11 cellular contexts compared by ENCODE assay signal in genomic region chr13:45669626-45670025, GRCh38. TPM values are rescaled to one million over a fixed set of nuclear protein-coding genes. Genes with fewer than 3 reads are reported as not detected.
"Had no signal": no experiment of that assay in that cellular context is flagged by ENCODE, and none has a peak within 500 bp of the region (broad histone marks: within the 10 kb centered on the region; RNA-seq: fewer than 3 reads in every experiment).

No MANE protein-coding gene starts in this region.

RNA-seq across cellular contexts. Expression of gene CBY2, which starts 32.5 kb away (rescaled TPM):
- total RNA-seq: activated CD8-positive, alpha-beta T cell treated with anti-CD3 and anti-CD28 coated beads for 36 hours; activated naive CD8-positive, alpha-beta T cell treated with anti-CD3 and anti-CD28 coated beads, Interleukin-2, amount 10 ng/mL, durations not matched to agents 7 days and 5 days; bronchial epithelial cell; cerebellum; epithelial cell of proximal tubule; heart right ventricle; left cardiac atrium; liver; occipital lobe; right lobe of liver; ureter had no signal

RNA-seq across cellular contexts. Expression of gene ERICH6B, which starts 54.1 kb away (rescaled TPM):
- total RNA-seq: activated CD8-positive, alpha-beta T cell treated with anti-CD3 and anti-CD28 coated beads for 36 hours; activated naive CD8-positive, alpha-beta T cell treated with anti-CD3 and anti-CD28 coated beads, Interleukin-2, amount 10 ng/mL, durations not matched to agents 7 days and 5 days; bronchial epithelial cell; epithelial cell of proximal tubule; heart right ventricle; left cardiac atrium; liver; occipital lobe; right lobe of liver; ureter had no signal
